Comparison of ENCODE assay signal across 1 cellular context in the genomic region with DNA sequence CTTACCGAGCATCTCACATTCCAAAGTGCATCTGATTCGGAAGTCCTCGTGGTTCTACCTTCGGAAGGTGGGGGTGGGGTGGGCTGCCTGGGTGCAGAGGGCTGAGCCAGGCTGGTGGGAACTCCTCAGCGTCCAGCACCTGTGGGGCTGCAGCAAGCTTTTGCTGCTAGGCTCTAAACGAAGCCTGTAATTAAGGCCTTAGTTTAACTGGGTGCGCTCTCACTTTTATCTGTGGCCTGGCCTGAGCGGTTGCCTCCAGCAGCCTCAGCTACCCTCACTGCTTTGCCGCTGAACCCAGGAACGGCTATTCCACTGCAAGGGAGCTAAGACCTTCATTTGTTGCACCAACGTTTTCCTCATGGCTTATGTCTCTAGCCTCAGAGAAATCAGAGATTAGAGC.
TF ChIP-seq lines count a peak whose summit lies in the region.

No MANE protein-coding gene starts in this region.

TF ChIP-seq in endothelial cell of umbilical vein, 7 proteins besides CTCF, POLR2A, EP300 and RAD21 (continued from another document):
- no peak for TF ChIP-seq GATA2 (IDR thresholded peaks at IDR 0.05; ENCODE audit: insufficient read depth, insufficient read length, low read depth, low read length)
- TF ChIP-seq JUN (IDR thresholded peaks at IDR 0.05; ENCODE audit: borderline replicate concordance, insufficient read depth, insufficient read length, low read depth) = no peak
- TF ChIP-seq EZH2 (IDR thresholded peaks at IDR 0.05; ENCODE audit: borderline replicate concordance, low read depth, low read length, severe bottlenecking) = no peak
- TF ChIP-seq FOS (IDR thresholded peaks at IDR 0.05; ENCODE audit: borderline replicate concordance, insufficient read depth, low read length) = no peak
- TF ChIP-seq MYC (IDR thresholded peaks at IDR 0.05; ENCODE audit: low read depth, low read length) = no peak
- TF ChIP-seq POLR2AphosphoS5 (IDR thresholded peaks at IDR 0.05; ENCODE audit: insufficient read depth, low read depth, low read length) = no peak
